18 cellular contexts compared by ENCODE assay signal in the genomic region with DNA sequence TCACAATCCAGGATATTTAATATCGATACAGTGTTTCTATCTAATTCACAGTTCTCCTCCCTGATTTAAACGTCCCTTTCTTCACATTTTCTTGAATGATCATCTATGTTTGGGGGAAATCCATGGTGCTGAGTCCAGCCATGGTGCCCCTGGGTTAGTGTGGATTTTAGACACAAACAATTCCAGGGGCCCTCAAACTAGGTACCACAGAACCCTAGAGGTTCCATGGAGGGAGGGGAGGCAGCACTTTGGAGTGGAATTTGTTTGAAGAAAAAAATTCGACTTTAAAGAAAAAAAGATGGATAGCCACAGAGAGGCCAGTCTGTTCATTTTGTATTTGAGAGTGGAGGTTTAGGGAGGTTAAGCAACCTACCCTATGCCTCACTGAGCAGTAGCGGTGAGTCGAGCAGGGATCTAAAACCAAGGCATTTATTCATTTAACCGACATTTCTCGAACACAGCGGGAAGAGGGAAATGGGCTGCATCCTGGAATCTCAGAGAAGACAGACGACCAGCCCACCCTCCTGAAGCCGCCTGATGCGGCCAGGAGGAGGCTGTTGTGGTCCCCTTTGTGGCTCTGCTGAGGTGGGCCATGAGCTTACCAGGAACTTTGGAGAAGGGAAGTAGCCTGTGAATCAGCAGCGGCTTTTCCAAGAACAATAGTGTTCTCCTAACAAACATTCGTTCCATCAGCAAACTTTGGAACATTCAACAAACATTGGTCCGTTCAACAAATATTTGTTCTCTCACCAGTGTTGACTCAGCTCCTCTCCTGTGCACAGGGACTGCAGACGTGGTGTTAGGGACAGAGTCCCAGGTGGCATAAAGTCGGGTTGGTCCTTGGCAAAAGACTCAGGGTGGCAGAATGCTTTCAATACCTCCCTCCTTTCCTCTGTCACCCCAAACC.
A peak's percentile ranks its signal among the peaks of the same experiment; 100 is the strongest.
DNase-seq lines count a peak whose midpoint lies in the region; FAIRE-seq and TF ChIP-seq lines count a peak whose summit lies in the region.
"Had no signal": no experiment of that assay in that cellular context is flagged by ENCODE, and none has a peak within 500 bp of the region (broad histone marks: within the 10 kb centered on the region; RNA-seq: fewer than 3 reads in every experiment).

No MANE protein-coding gene starts in this region.

- no peak for TF ChIP-seq POLR2A in prostate gland (IDR thresholded peaks at IDR 0.05)

- H4K20me1 ChIP-seq in OCI-LY7 (ENCODE audit: insufficient read depth, low read length): no peaks in the 10 kb centered on the region

- CTCF ChIA-PET in OCI-LY7 (lab: Charles Lee; ENCODE audit: unreplicated experiment): no interaction called here

- no peaks in the 10 kb centered on the region for H3K9me2 ChIP-seq in OCI-LY7 (ENCODE audit: insufficient read depth, low read length)

- peak; percentile 95 for FAIRE-seq in islet of Langerhans (lab: Jason Lieb, UNC)
- FAIRE-seq: TTC549 had no signal

- H2AFZ ChIP-seq in OCI-LY7 (ENCODE audit: low read length): no peak overlapping the region

- H3K27ac ChIP-seq in prostate gland (peak overlapping the region; percentile 77 to 81), OCI-LY7 (ENCODE audit: low read depth, low read length, poor library complexity, severe bottlenecking) (no peak overlapping the region)
- H3K27ac ChIP-seq: gastrocnemius medialis, sigmoid colon, transverse colon had no signal

- intact Hi-C loops in prostate gland (cut with DNase I) (no loop called here), OCI-LY7 (cut with micrococcal nuclease; ENCODE audit: unreplicated experiment) (no loop called here)

- DNase-seq in NCI-H1417 (lab: John Stamatoyannopoulos, UW): peak in 2 of 3 experiments; percentile 48 to 70
- DNase-seq in NCI-H1417 treated with DMSO at 0.1 percent for 48 hours (lab: John Stamatoyannopoulos, UW): no peak
- peak; percentile 43 for DNase-seq in NCI-H748 treated with DMSO at 0.1 percent for 48 hours (lab: John Stamatoyannopoulos, UW)
- DNase-seq in prostate gland (ENCODE audit: low spot score): peak; percentile 66
- DNase-seq in OCI-LY7 (ENCODE audit: low spot score): no peak
- no peak for DNase-seq in activated CD4-positive, alpha-beta T cell treated with anti-CD3 and anti-CD28 coated beads for 4 hours
- DNase-seq in NCI-H2107 treated with DMSO at 0.1 percent for 48 hours (lab: John Stamatoyannopoulos, UW; ENCODE audit: unreplicated experiment): no peak
- DNase-seq: amniotic stem cell; CD4-positive, alpha-beta T cell; gastrocnemius medialis; mesenchymal stem cell; MM.1S; NCI-H2171 treated with DMSO at 0.1 percent for 48 hours; sigmoid colon; stimulated activated CD4-positive, alpha-beta T cell treated with anti-CD3 and anti-CD28 coated beads, Interleukin-4, amount 100 ng/mL, for 24 hours; transverse colon had no signal

- H3K9me3 ChIP-seq in prostate gland (no peaks in the 10 kb centered on the region), OCI-LY7 (ENCODE audit: low read length) (no peaks in the 10 kb centered on the region)
- H3K9me3 ChIP-seq: gastrocnemius medialis, sigmoid colon, transverse colon had no signal

- TF ChIP-seq CTCF in prostate gland (IDR thresholded peaks at IDR 0.05) (no peak), OCI-LY7 (conservative IDR thresholded peaks at IDR 0.05; ENCODE audit: low read length) (no peak)

- 70% methylated on average over 16 of the region's 16 CpGs for WGBS in prostate gland

- H3K4me1 ChIP-seq in prostate gland (replicated peaks): peaks cover 10% of the 10 kb centered on the region
- no peaks in the 10 kb centered on the region for H3K4me1 ChIP-seq in OCI-LY7 (ENCODE audit: insufficient read depth, low read length, poor library complexity, severe bottlenecking)
- H3K4me1 ChIP-seq: gastrocnemius medialis had no signal

- BruUV-seq in OCI-LY7 (replicated peaks; lab: Mats Ljungman, UMichigan): no TSS peak

- H3K27me3 ChIP-seq in prostate gland (replicated peaks; ENCODE audit: insufficient read depth): no peaks in the 10 kb centered on the region

- H3K4me2 ChIP-seq in OCI-LY7 (ENCODE audit: low read length): no peak overlapping the region

- H3K36me3 ChIP-seq in prostate gland: no peaks in the 10 kb centered on the region
- H3K36me3 ChIP-seq in OCI-LY7 (ENCODE audit: insufficient read depth, low read length): no peaks in the 10 kb centered on the region
- H3K36me3 ChIP-seq: gastrocnemius medialis, sigmoid colon, transverse colon had no signal

- no peaks in the 10 kb centered on the region for H3K79me2 ChIP-seq in OCI-LY7 (ENCODE audit: insufficient read depth, low read depth, low read length)

- H3K4me3 ChIP-seq in prostate gland: no peak overlapping the region
- H3K4me3 ChIP-seq in OCI-LY7 (ENCODE audit: low read depth, low read length, poor library complexity, severe bottlenecking): no peak overlapping the region
- H3K4me3 ChIP-seq: gastrocnemius medialis, sigmoid colon, transverse colon had no signal

- POLR2A ChIA-PET in OCI-LY7 (lab: Charles Lee): interaction anchor here (0.6 kb wide), 1 partner anchor 920 kb away, joined by 3 read pairs; no protein-coding TSS in a partner anchor

Comparison
In these comparisons a context has a peak if more than half of its experiments do, and no peak if none do; other contexts are left out.
1. DNase-seq: peak in NCI-H1417 (2 of 3), NCI-H748 treated with DMSO at 0.1 percent for 48 hours (single experiment) and prostate gland (single experiment); none in NCI-H1417 treated with DMSO at 0.1 percent for 48 hours (single experiment), OCI-LY7 (single experiment), activated CD4-positive, alpha-beta T cell treated with anti-CD3 and anti-CD28 coated beads for 4 hours (0 of 2) and NCI-H2107 treated with DMSO at 0.1 percent for 48 hours (single experiment).